ENCODE assay signal across 1 cellular context in genomic region chrX:104098151-104098808, GRCh38.
TF ChIP-seq lines count a peak whose summit lies in the region.

No MANE protein-coding gene starts in this region.

TF ChIP-seq in HepG2, 621 proteins besides CTCF, POLR2A, EP300 and RAD21:
- peak; percentile 49; the same call in 1 of the 2 replicates for TF ChIP-seq SMC3 (IDR thresholded peaks at IDR 0.05; ENCODE audit: low read length)
- TF ChIP-seq STAG1 (CRISPR knock-in tag; IDR thresholded peaks at IDR 0.05): peak; percentile 31
- no peak for TF ChIP-seq GTF3A (CRISPR knock-in tag; conservative IDR thresholded peaks at IDR 0.05)
- no peak for TF ChIP-seq ZNF660 (CRISPR knock-in tag; IDR thresholded peaks at IDR 0.05; ENCODE audit: borderline replicate concordance, low read depth)
